ENCODE assay signal across 8 cellular contexts in genomic region chr12:57242691-57243454, GRCh38. TPM values are rescaled to one million over a fixed set of nuclear protein-coding genes. Genes with fewer than 3 reads are reported as not detected.
DNase-seq lines count a peak whose midpoint lies in the region; ATAC-seq and TF ChIP-seq lines count a peak whose summit lies in the region.

No MANE protein-coding gene starts in this region.

- H3K4me3 ChIP-seq in GM08714 (ENCODE audit: low read length) (peak overlapping the region; percentile 32; the same call in 1 of the 2 replicates), mucosa of stomach (ENCODE audit: low read length) (peak overlapping the region; percentile 14), tibial nerve (peak overlapping the region in 2 of 4 donors; percentile 18 to 37)

- TF ChIP-seq POLR2A in tibial nerve (IDR thresholded peaks at IDR 0.05): no peak

- ATAC-seq in HG02852 (IDR thresholded peaks at IDR 0.05; ENCODE audit: unreplicated experiment): peak; percentile 29
- ATAC-seq in HG02884 (IDR thresholded peaks at IDR 0.05; ENCODE audit: unreplicated experiment): no peak

- H3K4me1 ChIP-seq in mucosa of stomach (ENCODE audit: control insufficient read depth, insufficient read depth, low read length): peaks cover 59% of the 10 kb centered on the region
- H3K4me1 ChIP-seq in tibial nerve: peaks cover 5 to 64% (median 53%) of the 10 kb centered on the region in 4 donors

- H3K36me3 ChIP-seq in mucosa of stomach (ENCODE audit: control insufficient read depth, insufficient read depth, low read length): no peaks in the 10 kb centered on the region
- peaks cover 0 to 5% (median 0%) of the 10 kb centered on the region in 3 donors for H3K36me3 ChIP-seq in tibial nerve

- peak; percentile 76 for DNase-seq in NCI-H345 treated with DMSO at 0.1 percent for 48 hours (lab: John Stamatoyannopoulos, UW; ENCODE audit: unreplicated experiment)
- peak; percentile 81 to 85 for DNase-seq in activated CD4-positive, alpha-beta T cell treated with anti-CD3 and anti-CD28 coated beads, Interleukin-2, amount 50 U/mL, for 48 hours
- peak; percentile 43 for DNase-seq in effector CD8-positive, alpha-beta T cell (lab: John Stamatoyannopoulos, UW)
- no peak for DNase-seq in tibial nerve (ENCODE audit: low spot score in 2 of 2)

- peak; percentile 33 to 75 (median 51) for TF ChIP-seq CTCF in tibial nerve (IDR thresholded peaks at IDR 0.05)

- H3K9me3 ChIP-seq in mucosa of stomach (ENCODE audit: control insufficient read depth, low read length) (no peaks in the 10 kb centered on the region), tibial nerve (no peaks in the 10 kb centered on the region)

- H3K27ac ChIP-seq in tibial nerve: no peak overlapping the region

- H3K9ac ChIP-seq in mucosa of stomach (ENCODE audit: low read length): peak overlapping the region; percentile 39

- H3K27me3 ChIP-seq in mucosa of stomach (ENCODE audit: control insufficient read depth, insufficient read depth, low read length): peaks cover 68% of the 10 kb centered on the region
- peaks cover 8 to 62% of the 10 kb centered on the region in 2 donors for H3K27me3 ChIP-seq in tibial nerve

- WGBS in tibial nerve, 2 donors: 3 to 7% methylated on average over 29 to 30 of the region's 45 CpGs

- TF ChIP-seq EP300 in tibial nerve (IDR thresholded peaks at IDR 0.05): no peak

RNA-seq across cellular contexts. Expression of gene STAC3, which starts 8.1 kb away (rescaled TPM):
- total RNA-seq in tibial nerve: 1 to 10 TPM in 3 of 4 donors, not detected in 1; 1.7 to 5.0 (median 3.6) TPM

RNA-seq across cellular contexts. Expression of gene SHMT2, which starts 13.4 kb away (rescaled TPM):
- total RNA-seq in tibial nerve: 10 to 100 TPM; 18.4 to 77.3 (median 32.6) TPM

RNA-seq across cellular contexts. Expression of gene NXPH4, which starts 26.3 kb away (rescaled TPM):
- 1 to 10 TPM in 1 of 4 donors, not detected in 3; 4.2 TPM for total RNA-seq in tibial nerve

Comparison
In these comparisons a context has a peak if more than half of its experiments do, and no peak if none do; other contexts are left out.
1. DNase-seq: peak in NCI-H345 treated with DMSO at 0.1 percent for 48 hours (single experiment), activated CD4-positive, alpha-beta T cell treated with anti-CD3 and anti-CD28 coated beads, Interleukin-2, amount 50 U/mL, for 48 hours (2 of 2) and effector CD8-positive, alpha-beta T cell (single experiment); none in tibial nerve (0 of 2).